1 cellular context compared by ENCODE assay signal in the genomic region with DNA sequence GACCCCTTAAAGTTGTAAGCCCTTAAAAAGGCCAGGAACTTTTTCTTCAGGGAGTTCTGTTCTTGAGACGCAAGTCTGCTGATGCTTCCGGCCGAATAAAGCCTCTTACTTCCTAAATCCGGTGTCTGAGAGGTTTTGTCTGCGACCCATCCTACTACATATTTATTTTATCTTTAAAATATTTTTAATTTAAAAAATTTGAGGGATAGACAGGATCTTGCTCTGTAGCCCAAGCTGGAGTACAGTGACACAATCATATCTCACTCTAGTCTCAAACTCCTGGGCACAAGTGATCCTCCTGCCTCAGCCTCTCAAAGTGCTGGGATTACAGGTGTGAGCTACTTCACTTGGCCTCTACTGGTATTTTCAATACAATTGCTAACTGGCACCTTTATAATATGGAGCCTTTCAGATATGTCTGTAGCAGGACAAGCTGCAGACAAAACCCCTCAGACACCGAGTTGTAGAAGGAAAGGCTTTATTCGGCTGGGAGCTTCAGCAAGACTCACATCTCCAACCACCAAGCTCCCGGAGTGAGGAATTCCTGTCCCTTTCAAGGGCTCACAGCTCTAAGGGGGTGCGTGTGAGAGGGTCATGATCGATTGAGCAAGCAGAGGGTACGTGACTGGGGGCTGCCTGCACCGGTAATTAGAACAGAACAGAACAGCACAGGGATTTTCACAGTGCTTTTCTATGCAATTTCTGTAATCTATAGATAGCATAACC.
TF ChIP-seq lines count a peak whose summit lies in the region.

No MANE protein-coding gene starts in this region.

TF ChIP-seq in K562, 482 proteins besides CTCF, POLR2A, EP300 and RAD21 (continued from another document):
- TF ChIP-seq, protein P1, sequence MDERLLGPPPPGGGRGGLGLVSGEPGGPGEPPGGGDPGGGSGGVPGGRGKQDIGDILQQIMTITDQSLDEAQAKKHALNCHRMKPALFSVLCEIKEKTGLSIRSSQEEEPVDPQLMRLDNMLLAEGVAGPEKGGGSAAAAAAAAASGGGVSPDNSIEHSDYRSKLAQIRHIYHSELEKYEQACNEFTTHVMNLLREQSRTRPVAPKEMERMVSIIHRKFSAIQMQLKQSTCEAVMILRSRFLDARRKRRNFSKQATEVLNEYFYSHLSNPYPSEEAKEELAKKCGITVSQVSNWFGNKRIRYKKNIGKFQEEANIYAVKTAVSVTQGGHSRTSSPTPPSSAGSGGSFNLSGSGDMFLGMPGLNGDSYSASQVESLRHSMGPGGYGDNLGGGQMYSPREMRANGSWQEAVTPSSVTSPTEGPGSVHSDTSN (CRISPR knock-in tag; IDR thresholded peaks at IDR 0.05; ENCODE audit: low read depth): no peak
- TF ChIP-seq, protein P1 (tag; conservative IDR thresholded peaks at IDR 0.05; ENCODE audit: low read depth): no peak
- TF ChIP-seq MCM7 (IDR thresholded peaks at IDR 0.05) (no peak), CREM (IDR thresholded peaks at IDR 0.05; ENCODE audit: low read depth) (no peak), HNRNPK (IDR thresholded peaks at IDR 0.05; ENCODE audit: low read depth, low read length, poor library complexity, severe bottlenecking) (no peak), SMARCE1 (IDR thresholded peaks at IDR 0.05) (0 out of 2 replicates have a peak, but pooled peaks have one; percentile 38), ZNF561 (CRISPR knock-in tag; conservative IDR thresholded peaks at IDR 0.05) (no peak), POLR2H (tag; IDR thresholded peaks at IDR 0.05; ENCODE audit: low read depth) (no peak), ZFP36 (IDR thresholded peaks at IDR 0.05; ENCODE audit: low read depth, low read length, partially characterized antibody) (no peak), SPI1 (IDR thresholded peaks at IDR 0.05; ENCODE audit: borderline replicate concordance, low read depth, low read length) (no peak), TAL1 (IDR thresholded peaks at IDR 0.05) (no peak), CEBPG (CRISPR knock-in tag; IDR thresholded peaks at IDR 0.05) (no peak), CEBPG (tag; conservative IDR thresholded peaks at IDR 0.05 in 1 of 2, IDR thresholded peaks at IDR 0.05 in 1 of 2) (peak; percentile 22 to 58; a peak in 1 of 4 replicates), C11orf30 (IDR thresholded peaks at IDR 0.05; ENCODE audit: low read depth) (no peak), NR2C2 (CRISPR knock-in tag; IDR thresholded peaks at IDR 0.05) (no peak), NR2C2 (tag; IDR thresholded peaks at IDR 0.05) (peak; percentile 28)
- TF ChIP-seq, protein P2, sequence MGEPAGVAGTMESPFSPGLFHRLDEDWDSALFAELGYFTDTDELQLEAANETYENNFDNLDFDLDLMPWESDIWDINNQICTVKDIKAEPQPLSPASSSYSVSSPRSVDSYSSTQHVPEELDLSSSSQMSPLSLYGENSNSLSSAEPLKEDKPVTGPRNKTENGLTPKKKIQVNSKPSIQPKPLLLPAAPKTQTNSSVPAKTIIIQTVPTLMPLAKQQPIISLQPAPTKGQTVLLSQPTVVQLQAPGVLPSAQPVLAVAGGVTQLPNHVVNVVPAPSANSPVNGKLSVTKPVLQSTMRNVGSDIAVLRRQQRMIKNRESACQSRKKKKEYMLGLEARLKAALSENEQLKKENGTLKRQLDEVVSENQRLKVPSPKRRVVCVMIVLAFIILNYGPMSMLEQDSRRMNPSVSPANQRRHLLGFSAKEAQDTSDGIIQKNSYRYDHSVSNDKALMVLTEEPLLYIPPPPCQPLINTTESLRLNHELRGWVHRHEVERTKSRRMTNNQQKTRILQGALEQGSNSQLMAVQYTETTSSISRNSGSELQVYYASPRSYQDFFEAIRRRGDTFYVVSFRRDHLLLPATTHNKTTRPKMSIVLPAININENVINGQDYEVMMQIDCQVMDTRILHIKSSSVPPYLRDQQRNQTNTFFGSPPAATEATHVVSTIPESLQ (CRISPR knock-in tag; IDR thresholded peaks at IDR 0.05): peak; percentile 86
- TF ChIP-seq, protein P3, sequence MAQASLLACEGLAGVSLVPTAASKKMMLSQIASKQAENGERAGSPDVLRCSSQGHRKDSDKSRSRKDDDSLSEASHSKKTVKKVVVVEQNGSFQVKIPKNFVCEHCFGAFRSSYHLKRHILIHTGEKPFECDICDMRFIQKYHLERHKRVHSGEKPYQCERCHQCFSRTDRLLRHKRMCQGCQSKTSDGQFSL (CRISPR knock-in tag; IDR thresholded peaks at IDR 0.05): no peak
- TF ChIP-seq, protein P3 (tag; IDR thresholded peaks at IDR 0.05): 0 out of 4 replicates have a peak, but pooled peaks of 1 of the 2 experiments have one; percentile 9
